ENCODE assay signal across 21 cellular contexts in genomic region chr5:170082701-170083100, GRCh38. TPM values are rescaled to one million over a fixed set of nuclear protein-coding genes. Genes with fewer than 3 reads are reported as not detected.
A peak's percentile ranks its signal among the peaks of the same experiment; 100 is the strongest.
DNase-seq lines count a peak whose midpoint lies in the region; ATAC-seq and TF ChIP-seq lines count a peak whose summit lies in the region.
"Had no signal": no experiment of that assay in that cellular context is flagged by ENCODE, and none has a peak within 500 bp of the region (broad histone marks: within the 10 kb centered on the region; RNA-seq: fewer than 3 reads in every experiment).

No MANE protein-coding gene starts in this region.

- no peaks in the 10 kb centered on the region for H3K9me3 ChIP-seq in right cardiac atrium (ENCODE audit: control insufficient read depth, low read length)
- H3K9me3 ChIP-seq: BE2C, BLaER1 had no signal

- WGBS in right cardiac atrium: 91% methylated on average over 7 of the region's 7 CpGs

- no peak for ATAC-seq in right cardiac atrium

- no peak overlapping the region for H3K27ac ChIP-seq in right cardiac atrium (ENCODE audit: low read length)
- H3K27ac ChIP-seq in coronary artery: no peak overlapping the region
- H3K27ac ChIP-seq: BLaER1 had no signal

- H3K4me1 ChIP-seq in right cardiac atrium (ENCODE audit: control insufficient read depth, insufficient read depth, low read length): no peaks in the 10 kb centered on the region
- H3K4me1 ChIP-seq: BE2C, BLaER1 had no signal

- no peaks in the 10 kb centered on the region for H3K27me3 ChIP-seq in right cardiac atrium (ENCODE audit: control insufficient read depth, insufficient read depth)
- H3K27me3 ChIP-seq: BE2C, BLaER1 had no signal

- H3K4me3 ChIP-seq in right cardiac atrium (ENCODE audit: low read length) (no peak overlapping the region), coronary artery (no peak overlapping the region)
- H3K4me3 ChIP-seq: BLaER1 had no signal

- intact Hi-C loops in cardiac septum (cut with DNase I) (no loop called here), right cardiac atrium (cut with DNase I) (loop anchor here in 1 of 4 donors (10.0 kb wide), 1 partner anchor 292 kb away; no protein-coding TSS in a partner anchor)

- DNase-seq in activated CD8-positive, alpha-beta memory T cell treated with anti-CD3 and anti-CD28 coated beads, Interleukin-2, amount 50 U/mL, for 48 hours: peak; percentile 36
- no peak for DNase-seq in activated CD8-positive, alpha-beta memory T cell treated with anti-CD3 and anti-CD28 coated beads for 24 hours
- peak; percentile 63 for DNase-seq in cardiac septum (ENCODE audit: low spot score)
- DNase-seq in right cardiac atrium: no peak
- peak; percentile 36 for DNase-seq in coronary artery (ENCODE audit: low spot score)
- DNase-seq in islet precursor cell: peak; percentile 23
- DNase-seq in D341Med (ENCODE audit: low spot score): no peak
- DNase-seq: 8988T; ACHN; BE2C; C1 segment of cervical spinal cord; CD4-positive, alpha-beta memory T cell; CD4-positive, CD25-positive, alpha-beta regulatory T cell; CD8-positive, alpha-beta memory T cell; COR-L47; DMS79 treated with DMSO at 0.1 percent for 48 hours; GF-D8 had no signal

- no peak for TF ChIP-seq CTCF in coronary artery (IDR thresholded peaks at IDR 0.05)

RNA-seq across cellular contexts. Expression of gene FOXI1, which starts 23.0 kb away (rescaled TPM):
- total RNA-seq in cardiac septum (not detected), right cardiac atrium (not detected)
- not detected for polyA plus RNA-seq in right cardiac atrium
- total RNA-seq: A673; CD4-positive, alpha-beta memory T cell; CD4-positive, CD25-positive, alpha-beta regulatory T cell; CD8-positive, alpha-beta memory T cell had no signal
- polyA plus RNA-seq: AG04450; CD14-positive monocyte; CD4-positive, alpha-beta memory T cell; CD4-positive, CD25-positive, alpha-beta regulatory T cell; CD8-positive, alpha-beta memory T cell had no signal

Comparison
In these comparisons a context has a peak if more than half of its experiments do, and no peak if none do; other contexts are left out.
1. DNase-seq: peak in activated CD8-positive, alpha-beta memory T cell treated with anti-CD3 and anti-CD28 coated beads, Interleukin-2, amount 50 U/mL, for 48 hours (single experiment), cardiac septum (single experiment), coronary artery (single experiment) and islet precursor cell (single experiment); none in activated CD8-positive, alpha-beta memory T cell treated with anti-CD3 and anti-CD28 coated beads for 24 hours (single experiment), right cardiac atrium (0 of 3) and D341Med (single experiment).